ENCODE assay signal across 23 cellular contexts in genomic region chr22:46703166-46703995, GRCh38. TPM values are rescaled to one million over a fixed set of nuclear protein-coding genes. Genes with fewer than 3 reads are reported as not detected.
DNase-seq lines count a peak whose midpoint lies in the region; ATAC-seq, FAIRE-seq and TF ChIP-seq lines count a peak whose summit lies in the region.
"Had no signal": no experiment of that assay in that cellular context is flagged by ENCODE, and none has a peak within 500 bp of the region (broad histone marks: within the 10 kb centered on the region; RNA-seq: fewer than 3 reads in every experiment).

No MANE protein-coding gene starts in this region.

- no peak overlapping the region for H3K9ac ChIP-seq in astrocyte (ENCODE audit: low read length)

- H2AFZ ChIP-seq in astrocyte (ENCODE audit: low read depth, low read length) = no peak overlapping the region
- H2AFZ ChIP-seq: GM23338 had no signal

- no peaks in the 10 kb centered on the region for H3K27me3 ChIP-seq in heart right ventricle
- no peaks in the 10 kb centered on the region for H3K27me3 ChIP-seq in astrocyte (ENCODE audit: insufficient read depth, low read length)
- H3K27me3 ChIP-seq: BE2C had no signal

- H3K4me2 ChIP-seq in astrocyte (ENCODE audit: low read length) = no peak overlapping the region
- H3K4me2 ChIP-seq: A549, GM23338 had no signal

- intact Hi-C loops in Right ventricle myocardium superior (cut with DNase I) (no loop called here), heart right ventricle (cut with DNase I) (no loop called here)

- H3K9me3 Mint-ChIP-seq in astrocyte (ENCODE audit: unreplicated experiment) (no peaks in the 10 kb centered on the region), nephron progenitor cell (no peaks in the 10 kb centered on the region)
- H3K9me3 Mint-ChIP-seq: CD4-positive, alpha-beta memory T cell; GM23338 had no signal

- H3K27ac Mint-ChIP-seq in astrocyte (ENCODE audit: unreplicated experiment) (peak overlapping the region; percentile 34), nephron progenitor cell (peak overlapping the region; percentile 72)
- H3K27ac Mint-ChIP-seq: GM23338 had no signal

- H3K9me3 ChIP-seq in heart right ventricle (no peaks in the 10 kb centered on the region), astrocyte (ENCODE audit: insufficient read depth, low read depth, low read length) (no peaks in the 10 kb centered on the region)
- H3K9me3 ChIP-seq: A549, BE2C had no signal

- no peaks in the 10 kb centered on the region for H3K27me3 Mint-ChIP-seq in astrocyte (ENCODE audit: low read depth, unreplicated experiment)
- H3K27me3 Mint-ChIP-seq in nephron progenitor cell (ENCODE audit: low read depth, poor library complexity) = no peaks in the 10 kb centered on the region
- H3K27me3 Mint-ChIP-seq: CD4-positive, alpha-beta memory T cell had no signal

- H3K79me2 ChIP-seq in astrocyte (ENCODE audit: insufficient read depth, low read length) = no peaks in the 10 kb centered on the region

- peaks cover 13% of the 10 kb centered on the region for H3K36me3 Mint-ChIP-seq in astrocyte (ENCODE audit: low read depth, unreplicated experiment)
- H3K36me3 Mint-ChIP-seq in nephron progenitor cell (ENCODE audit: low read depth) = peaks cover 72% of the 10 kb centered on the region

- ATAC-seq in Right ventricle myocardium superior (ENCODE audit: poor library complexity) (no peak), heart right ventricle (no peak), esophagus mucosa (no peak), HG02884 (IDR thresholded peaks at IDR 0.05; ENCODE audit: unreplicated experiment) (no peak)
- ATAC-seq: GM23338, HCT116, Right ventricle myocardium inferior had no signal

- H3K4me1 Mint-ChIP-seq in astrocyte (ENCODE audit: low read depth, unreplicated experiment) = no peaks in the 10 kb centered on the region
- H3K4me1 Mint-ChIP-seq in nephron progenitor cell = peaks cover 16% of the 10 kb centered on the region

- DNase-seq in Right ventricle myocardium superior (peak; percentile 13), heart right ventricle (no peak), astrocyte (ENCODE audit: low read depth) (no peak), nephron progenitor cell (no peak)
- no peak for DNase-seq in stimulated activated CD4-positive, alpha-beta T cell treated with anti-CD3 and anti-CD28 coated beads, Interleukin-1b, Interleukin-23, amount 100 ng/mL, for 48 hours
- DNase-seq: BE2C; Calu3; CD4-positive, alpha-beta memory T cell; Kasumi-1; NCI-H1417; NCI-H1694 treated with DMSO at 0.1 percent for 48 hours; NCI-H2081 treated with DMSO at 0.1 percent for 48 hours; NCI-H446; NCI-H526 had no signal

- 92 to 95% methylated on average over 26 of the region's 26 CpGs for WGBS in heart right ventricle, 2 donors

- H3K36me3 ChIP-seq in heart right ventricle (peaks cover 8 to 98% (median 67%) of the 10 kb centered on the region in 9 donors), astrocyte (ENCODE audit: insufficient read depth, low read length) (peaks cover 9% of the 10 kb centered on the region)

- no peak for FAIRE-seq in astrocyte (lab: Jason Lieb, UNC)
- FAIRE-seq: A549, G401.6, GM12892, GM18507 had no signal

- H3K27ac ChIP-seq in heart right ventricle (no peak overlapping the region), astrocyte (ENCODE audit: low read depth, low read length) (no peak overlapping the region)
- H3K27ac ChIP-seq: A549 had no signal

- peaks cover 0 to 18% (median 4%) of the 10 kb centered on the region in 9 donors for H3K4me1 ChIP-seq in heart right ventricle
- no peaks in the 10 kb centered on the region for H3K4me1 ChIP-seq in astrocyte (ENCODE audit: insufficient read depth, low read length)
- H3K4me1 ChIP-seq: A549, BE2C had no signal

- H3K4me3 ChIP-seq in heart right ventricle (no peak overlapping the region), astrocyte (ENCODE audit: insufficient read depth, low read depth, low read length) (no peak overlapping the region)
- H3K4me3 ChIP-seq: A549, GM23338 had no signal

- H3K4me3 Mint-ChIP-seq in astrocyte (ENCODE audit: unreplicated experiment) (no peak overlapping the region), nephron progenitor cell (no peak overlapping the region)
- H3K4me3 Mint-ChIP-seq: CD4-positive, alpha-beta memory T cell; GM23338 had no signal

- peaks cover 18% of the 10 kb centered on the region for H4K20me1 ChIP-seq in astrocyte (ENCODE audit: insufficient read depth, low read length)

- no peak for TF ChIP-seq CTCF in heart right ventricle (IDR thresholded peaks at IDR 0.05)
- TF ChIP-seq CTCF in astrocyte (IDR thresholded peaks at IDR 0.05; ENCODE audit: insufficient read depth, low read depth, low read length) = no peak
- TF ChIP-seq CTCF in nephron progenitor cell (IDR thresholded peaks at IDR 0.05) = no peak

RNA-seq across cellular contexts. Expression of gene CERK, which starts 34.7 kb away (rescaled TPM):
- total RNA-seq in Right ventricle myocardium superior (69.0 TPM), heart right ventricle (10 to 100 TPM; 50.9 to 97.0 (median 74.2) TPM), astrocyte (18.8 and 23.2 TPM in 2 replicates), esophagus mucosa (21.9 TPM)
- polyA plus RNA-seq in heart right ventricle = 10 to 100 TPM; 21.5 to 55.3 TPM

RNA-seq across cellular contexts. Expression of gene TBC1D22A, which starts 59.1 kb away (rescaled TPM):
- 14.0 TPM for total RNA-seq in Right ventricle myocardium superior
- total RNA-seq in heart right ventricle = 10 to 100 TPM; 14.6 to 27.9 (median 18.0) TPM
- 10 to 100 TPM in 1 of 2 donors, 1 to 10 TPM in 1; 7.2 to 13.2 TPM for polyA plus RNA-seq in heart right ventricle
- total RNA-seq in astrocyte = 20.9 and 24.2 TPM in 2 replicates
- total RNA-seq in esophagus mucosa = 21.4 TPM
